1 cellular context compared by ENCODE assay signal in the genomic region with DNA sequence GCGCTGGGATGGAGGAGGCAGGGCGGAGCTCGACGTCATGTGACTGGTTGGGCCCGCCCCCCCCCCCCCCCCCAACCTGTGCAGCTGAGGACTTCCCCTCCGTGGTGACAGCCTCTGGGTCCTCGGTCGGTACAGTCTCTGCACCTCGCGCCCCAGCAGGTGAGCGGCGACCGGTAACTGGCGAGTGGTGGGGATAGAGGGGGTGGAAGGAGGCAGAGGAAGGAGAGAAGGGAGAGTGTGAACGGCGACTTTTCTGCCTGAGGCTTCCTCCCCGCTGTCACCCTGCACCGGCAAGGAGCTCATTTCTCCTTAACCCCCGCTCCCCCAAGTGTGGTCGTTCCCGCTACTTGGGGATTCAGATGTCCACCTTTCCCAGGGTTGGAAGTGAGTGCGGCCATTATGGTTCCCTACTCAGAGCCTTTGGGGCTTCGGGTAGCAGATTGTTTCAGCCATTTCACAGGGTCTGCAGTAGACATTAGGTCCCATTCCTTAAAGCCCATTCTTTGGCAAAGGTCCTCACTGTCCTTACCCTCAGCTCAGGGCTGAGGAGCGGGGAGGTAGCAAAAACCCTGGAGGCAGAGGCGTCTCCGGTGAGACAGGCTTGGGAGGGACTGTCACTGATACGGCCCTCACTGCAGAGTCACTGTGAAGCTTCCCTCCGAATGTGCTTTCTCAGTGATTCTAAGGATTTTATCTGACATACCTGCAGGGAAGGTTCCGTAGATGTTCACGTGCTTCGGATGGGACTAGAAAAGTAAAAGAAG.
TF ChIP-seq lines count a peak whose summit lies in the region.

A gene (plus strand): TSS at position 81 of the 764 bp plus-strand sequence. CDS start 31,719 bp downstream, outside the sequence.

TF ChIP-seq in SK-N-SH treated with all-trans-retinoic acid at 6 μM for 48 hours, 23 proteins besides CTCF, POLR2A, EP300 and RAD21 (continued from another document):
- TF ChIP-seq, protein P1, sequence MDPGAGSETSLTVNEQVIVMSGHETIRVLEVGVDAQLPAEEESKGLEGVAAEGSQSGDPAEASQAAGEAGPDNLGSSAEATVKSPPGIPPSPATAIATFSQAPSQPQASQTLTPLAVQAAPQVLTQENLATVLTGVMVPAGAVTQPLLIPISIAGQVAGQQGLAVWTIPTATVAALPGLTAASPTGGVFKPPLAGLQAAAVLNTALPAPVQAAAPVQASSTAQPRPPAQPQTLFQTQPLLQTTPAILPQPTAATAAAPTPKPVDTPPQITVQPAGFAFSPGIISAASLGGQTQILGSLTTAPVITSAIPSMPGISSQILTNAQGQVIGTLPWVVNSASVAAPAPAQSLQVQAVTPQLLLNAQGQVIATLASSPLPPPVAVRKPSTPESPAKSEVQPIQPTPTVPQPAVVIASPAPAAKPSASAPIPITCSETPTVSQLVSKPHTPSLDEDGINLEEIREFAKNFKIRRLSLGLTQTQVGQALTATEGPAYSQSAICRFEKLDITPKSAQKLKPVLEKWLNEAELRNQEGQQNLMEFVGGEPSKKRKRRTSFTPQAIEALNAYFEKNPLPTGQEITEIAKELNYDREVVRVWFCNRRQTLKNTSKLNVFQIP (CRISPR knock-in tag; IDR thresholded peaks at IDR 0.05; ENCODE audit: borderline replicate concordance, low read depth): no peak
- TF ChIP-seq, protein P2, sequence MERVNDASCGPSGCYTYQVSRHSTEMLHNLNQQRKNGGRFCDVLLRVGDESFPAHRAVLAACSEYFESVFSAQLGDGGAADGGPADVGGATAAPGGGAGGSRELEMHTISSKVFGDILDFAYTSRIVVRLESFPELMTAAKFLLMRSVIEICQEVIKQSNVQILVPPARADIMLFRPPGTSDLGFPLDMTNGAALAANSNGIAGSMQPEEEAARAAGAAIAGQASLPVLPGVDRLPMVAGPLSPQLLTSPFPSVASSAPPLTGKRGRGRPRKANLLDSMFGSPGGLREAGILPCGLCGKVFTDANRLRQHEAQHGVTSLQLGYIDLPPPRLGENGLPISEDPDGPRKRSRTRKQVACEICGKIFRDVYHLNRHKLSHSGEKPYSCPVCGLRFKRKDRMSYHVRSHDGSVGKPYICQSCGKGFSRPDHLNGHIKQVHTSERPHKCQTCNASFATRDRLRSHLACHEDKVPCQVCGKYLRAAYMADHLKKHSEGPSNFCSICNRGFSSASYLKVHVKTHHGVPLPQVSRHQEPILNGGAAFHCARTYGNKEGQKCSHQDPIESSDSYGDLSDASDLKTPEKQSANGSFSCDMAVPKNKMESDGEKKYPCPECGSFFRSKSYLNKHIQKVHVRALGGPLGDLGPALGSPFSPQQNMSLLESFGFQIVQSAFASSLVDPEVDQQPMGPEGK (CRISPR knock-in tag; IDR thresholded peaks at IDR 0.05; ENCODE audit: borderline replicate concordance): no peak
- TF ChIP-seq ZFP30 (CRISPR knock-in tag; IDR thresholded peaks at IDR 0.05) (no peak), ARNTL (CRISPR knock-in tag; IDR thresholded peaks at IDR 0.05; ENCODE audit: borderline replicate concordance, low read depth) (no peak), PPARA (CRISPR knock-in tag; IDR thresholded peaks at IDR 0.05; ENCODE audit: borderline replicate concordance) (no peak), CSDC2 (CRISPR knock-in tag; IDR thresholded peaks at IDR 0.05) (no peak), ZNF70 (CRISPR knock-in tag; IDR thresholded peaks at IDR 0.05) (no peak), ZFP3 (CRISPR knock-in tag; IDR thresholded peaks at IDR 0.05) (no peak), BACH2 (CRISPR knock-in tag; IDR thresholded peaks at IDR 0.05; ENCODE audit: borderline replicate concordance) (no peak)
